10 cellular contexts compared by ENCODE assay signal in genomic region chr16:73232555-73233422, GRCh38.
DNase-seq lines count a peak whose midpoint lies in the region; ATAC-seq and TF ChIP-seq lines count a peak whose summit lies in the region.
"Had no signal": no experiment of that assay in that cellular context is flagged by ENCODE, and none has a peak within 500 bp of the region (broad histone marks: within the 10 kb centered on the region; RNA-seq: fewer than 3 reads in every experiment).

No MANE protein-coding gene starts in this region.

- H3K27me3 ChIP-seq in duodenal mucosa (ENCODE audit: control insufficient read depth in 1 of 2, insufficient read depth in 2 of 2, low read length in 2 of 2), result peaks cover 4 to 11% of the 10 kb centered on the region in 2 donors

- no peak for ATAC-seq in GM18505 (IDR thresholded peaks at IDR 0.05; ENCODE audit: unreplicated experiment)

- DNase-seq in AG08396 (ENCODE audit: low spot score), result peak; percentile 79
- DNase-seq in HuH-7.5 (ENCODE audit: low spot score), result peak; percentile 28
- peak; percentile 29 for DNase-seq in midbrain (lab: John Stamatoyannopoulos, UW)
- no peak for DNase-seq in NCI-H2107 (lab: John Stamatoyannopoulos, UW)
- no peak for DNase-seq in UCSD-AML1 (lab: John Stamatoyannopoulos, UW; ENCODE audit: unreplicated experiment)
- no peak for DNase-seq in NOMO-1 treated with DMSO at 0.1 percent for 48 hours (lab: John Stamatoyannopoulos, UW; ENCODE audit: unreplicated experiment)
- DNase-seq: cerebellar nuclear complex, NCI-H1092 had no signal

- H3K4me3 ChIP-seq in duodenal mucosa (ENCODE audit: low read depth in 1 of 2, low read length in 2 of 2), result peak overlapping the region; percentile 53 to 61

- H3K4me1 ChIP-seq in duodenal mucosa (ENCODE audit: control insufficient read depth in 1 of 2, insufficient read depth in 2 of 2, low read length in 2 of 2), result peaks cover 0 to 15% of the 10 kb centered on the region in 2 donors

- H3K9me3 ChIP-seq in duodenal mucosa (ENCODE audit: control insufficient read depth in 1 of 2, low read length in 2 of 2), result no peaks in the 10 kb centered on the region

- H3K36me3 ChIP-seq in duodenal mucosa (ENCODE audit: control insufficient read depth in 1 of 2, insufficient read depth in 2 of 2, low read length in 2 of 2), result no peaks in the 10 kb centered on the region

- H3K27ac ChIP-seq in duodenal mucosa (ENCODE audit: low read depth, low read length), result no peak overlapping the region

- H3K9ac ChIP-seq in duodenal mucosa (ENCODE audit: low read depth in 1 of 2, low read length in 2 of 2), result no peak overlapping the region

- TF ChIP-seq POLR2A in GM18505 (IDR thresholded peaks at IDR 0.05; ENCODE audit: borderline replicate concordance, extremely low read depth, insufficient read depth, insufficient read length), result no peak

Comparison
In these comparisons a context has a peak if more than half of its experiments do, and no peak if none do; other contexts are left out.
1. DNase-seq: peak in AG08396 (single experiment), HuH-7.5 (single experiment) and midbrain (single experiment); none in NCI-H2107 (single experiment), UCSD-AML1 (single experiment) and NOMO-1 treated with DMSO at 0.1 percent for 48 hours (single experiment).